17 cellular contexts compared by ENCODE assay signal in genomic region chr12:6297170-6297569, GRCh38. TPM values are rescaled to one million over a fixed set of nuclear protein-coding genes. Genes with fewer than 3 reads are reported as not detected.
"Had no signal": no experiment of that assay in that cellular context is flagged by ENCODE, and none has a peak within 500 bp of the region (broad histone marks: within the 10 kb centered on the region; RNA-seq: fewer than 3 reads in every experiment).

No MANE protein-coding gene starts in this region.

- ATAC-seq: activated CD8-positive, alpha-beta T cell treated with anti-CD3 and anti-CD28 coated beads for 36 hours; heart right ventricle; natural killer cell; sciatic nerve; stimulated activated naive B cell treated with anti-CD40 and anti-IgM and Interleukin-4, amounts not matched to agents 10 μg/mL and 1 μg/mL and 100 μg/mL, for 72 hours had no signal

- H3K36me3 ChIP-seq: ascending aorta, breast epithelium, esophagus squamous epithelium, heart right ventricle, left ventricle myocardium inferior, thoracic aorta had no signal

- H3K27me3 ChIP-seq: ascending aorta, breast epithelium, esophagus squamous epithelium had no signal

- DNase-seq: activated CD4-positive, alpha-beta T cell treated with anti-CD3 and anti-CD28 coated beads, Interleukin-2, amount 10 ng/mL, durations not matched to agents 24 days and 14 days; activated CD8-positive, alpha-beta T cell treated with anti-CD3 and anti-CD28 coated beads for 36 hours; activated naive CD4-positive, alpha-beta T cell treated with anti-CD3 and anti-CD28 coated beads, Interleukin-2, amount 10 ng/mL, durations not matched to agents 7 days and 5 days; activated T-cell treated with anti-CD3 and anti-CD28 coated beads, Interleukin-2, amount 50 U/mL, for 1 hour; effector CD4-positive, alpha-beta T cell; esophagus squamous epithelium; heart right ventricle; immature natural killer cell; kidney glomerular epithelial cell; left ventricle myocardium inferior; natural killer cell; stimulated activated naive B cell treated with anti-CD40 and anti-IgM and Interleukin-4, amounts not matched to agents 10 μg/mL and 1 μg/mL and 100 μg/mL, for 72 hours had no signal

- H3K27ac ChIP-seq: ascending aorta, breast epithelium, parathyroid adenoma, thoracic aorta had no signal

- H3K4me3 ChIP-seq: ascending aorta, breast epithelium, esophagus squamous epithelium, heart right ventricle, left ventricle myocardium inferior, thoracic aorta had no signal

- H3K4me1 ChIP-seq: ascending aorta, breast epithelium, parathyroid adenoma had no signal

- H3K9ac ChIP-seq: parathyroid adenoma had no signal

- H3K9me3 ChIP-seq: ascending aorta, breast epithelium, esophagus squamous epithelium, heart right ventricle, left ventricle myocardium inferior, thoracic aorta had no signal

- H3K79me2 ChIP-seq: parathyroid adenoma had no signal

RNA-seq across cellular contexts. Expression of gene PLEKHG6, which starts 13.3 kb away (rescaled TPM):
- total RNA-seq: activated CD4-positive, alpha-beta T cell treated with anti-CD3 and anti-CD28 coated beads, Interleukin-2, amount 10 ng/mL, durations not matched to agents 24 days and 14 days; activated CD8-positive, alpha-beta T cell treated with anti-CD3 and anti-CD28 coated beads for 36 hours; ascending aorta; natural killer cell had no signal
